Comparison of ENCODE assay signal across 23 cellular contexts in genomic region chr4:136740326-136740725, GRCh38.
"Had no signal": no experiment of that assay in that cellular context is flagged by ENCODE, and none has a peak within 500 bp of the region (broad histone marks: within the 10 kb centered on the region; RNA-seq: fewer than 3 reads in every experiment).

No MANE protein-coding gene starts in this region.

- DNase-seq: islet precursor cell; left ventricle myocardium inferior; mesendoderm; mucosa of descending colon; naive thymus-derived CD4-positive, alpha-beta T cell; pancreas; psoas muscle; right lobe of liver; stimulated activated CD4-positive, alpha-beta T cell treated with anti-CD3 and anti-CD28 coated beads, Interleukin-1b, Interleukin-23, amount 100 ng/mL, for 48 hours; stimulated activated CD4-positive, alpha-beta T cell treated with anti-CD3 and anti-CD28 coated beads, Interleukin-2, amount 100 ng/mL, for 48 hours; stimulated activated CD4-positive, alpha-beta T cell treated with anti-CD3 and anti-CD28 coated beads, Interleukin-4, amount 100 ng/mL, for 4 hours; stimulated activated CD8-positive, alpha-beta memory T cell treated with anti-CD3 and anti-CD28 coated beads, Interleukin-4, amount 100 ng/mL, for 48 hours; stimulated activated naive CD4-positive, alpha-beta T cell treated with Interleukin-2 at 50 U/mL for 16 hours; stimulated activated naive CD8-positive, alpha-beta T cell treated with anti-CD3 and anti-CD28 coated beads, Interleukin-15, amount 100 ng/mL, for 72 hours; uterus had no signal

- H3K9me3 ChIP-seq: mucosa of descending colon, pancreas, psoas muscle, right lobe of liver, suprapubic skin, uterus had no signal

- H3K4me1 ChIP-seq: left ventricle myocardium inferior, pancreas, psoas muscle, right atrium auricular region, right lobe of liver, suprapubic skin, tibial nerve, uterus had no signal

- H3K36me3 ChIP-seq: left ventricle myocardium inferior, pancreas, right atrium auricular region, right lobe of liver, suprapubic skin, tibial nerve, uterus had no signal

- H3K27ac ChIP-seq: hepatocyte, left ventricle myocardium inferior, pancreas, psoas muscle, right atrium auricular region, right lobe of liver, suprapubic skin, tibial nerve, uterus had no signal

- H3K4me2 ChIP-seq: hepatocyte, smooth muscle cell had no signal

- H3K27me3 ChIP-seq: hepatocyte, pancreas, right atrium auricular region, right lobe of liver, suprapubic skin, tibial nerve, uterus had no signal

- ATAC-seq: mucosa of descending colon; naive thymus-derived CD4-positive, alpha-beta T cell; natural killer cell treated with Interleukin-12 subunit alpha and Interleukin-12 subunit beta and Interleukin-15 and Interleukin-18, amount 100 ng/mL, for 72 hours; pancreas; psoas muscle; right lobe of liver; stimulated activated memory B cell treated with anti-CD40 and anti-IgM and Interleukin-4, amounts not matched to agents 10 μg/mL and 1 μg/mL and 100 μg/mL, for 72 hours; stimulated activated naive CD8-positive, alpha-beta T cell treated with anti-CD3 and anti-CD28 coated beads, Interleukin-15, amount 100 ng/mL, for 72 hours had no signal

- H2AFZ ChIP-seq: hepatocyte had no signal

- H3K4me3 ChIP-seq: hepatocyte, left ventricle myocardium inferior, lung, mucosa of descending colon, pancreas, psoas muscle, right atrium auricular region, right lobe of liver, smooth muscle cell, suprapubic skin, tibial nerve, uterus had no signal
